7 cellular contexts compared by ENCODE assay signal in the genomic region with DNA sequence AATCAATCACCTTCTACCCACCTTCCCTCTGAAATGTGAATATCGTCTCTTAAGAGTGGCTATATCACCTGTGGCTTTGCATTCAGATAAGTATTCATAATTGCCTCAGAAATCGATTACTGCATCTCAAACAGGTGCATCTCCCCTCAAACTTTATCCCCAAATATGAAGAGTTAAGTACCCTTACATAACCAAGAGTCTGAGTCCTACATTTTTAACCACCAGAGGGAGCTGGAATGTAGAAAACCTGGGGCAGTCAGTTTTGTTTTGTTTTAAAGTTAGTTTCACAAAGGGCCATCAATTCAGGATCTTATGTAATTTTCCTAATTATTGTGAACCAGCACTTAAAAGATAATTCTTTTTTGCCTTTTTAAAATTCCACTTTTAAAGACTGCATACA. TPM values are rescaled to one million over a fixed set of nuclear protein-coding genes. Genes with fewer than 3 reads are reported as not detected.
DNase-seq lines count a peak whose midpoint lies in the region; ATAC-seq and TF ChIP-seq lines count a peak whose summit lies in the region.

No MANE protein-coding gene starts in this region.

- peaks cover 2% of the 10 kb centered on the region for H3K27me3 ChIP-seq in IMR-90 (ENCODE audit: control insufficient read depth, insufficient read depth, low read length)

- POLR2A ChIA-PET in IMR-90 (lab: Charles Lee; ENCODE audit: unreplicated experiment) = no interaction called here
- POLR2A ChIA-PET in naive thymus-derived CD8-positive, alpha-beta T cell (lab: Charles Lee) = no interaction called here

- no peak overlapping the region for H4K91ac ChIP-seq in IMR-90 (ENCODE audit: insufficient read depth, low read depth, low read length)

- H3K4me1 Mint-ChIP-seq in naive thymus-derived CD8-positive, alpha-beta T cell = peaks cover 3 to 22% (median 19%) of the 10 kb centered on the region in 4 donors
- H3K4me1 Mint-ChIP-seq in stimulated activated naive CD8-positive, alpha-beta T cell treated with anti-CD3 and anti-CD28 coated beads, Interleukin-15, amount 100 ng/mL, for 72 hours = peaks cover 33% of the 10 kb centered on the region

- H4K8ac ChIP-seq in IMR-90 (ENCODE audit: low read depth in 2 of 2, low read length in 2 of 2) = 0 out of 4 replicates have a peak overlapping the region, but pooled peaks of 1 of the 2 experiments have one; percentile 35

- H3K9ac ChIP-seq in IMR-90 (ENCODE audit: low read depth, low read length) = no peak overlapping the region

- H3K27ac ChIP-seq in IMR-90 (ENCODE audit: insufficient read depth, low read length) (no peak overlapping the region), epithelial cell of prostate (peak overlapping the region; percentile 85)

- no peaks in the 10 kb centered on the region; a peak in 1 of 4 replicates for H3K79me1 ChIP-seq in IMR-90 (ENCODE audit: low read depth in 1 of 2, low read length in 2 of 2)

- H3K27me3 Mint-ChIP-seq in naive thymus-derived CD8-positive, alpha-beta T cell = no peaks in the 10 kb centered on the region
- no peaks in the 10 kb centered on the region for H3K27me3 Mint-ChIP-seq in stimulated activated naive CD8-positive, alpha-beta T cell treated with anti-CD3 and anti-CD28 coated beads, Interleukin-15, amount 100 ng/mL, for 72 hours

- DNase-seq in EL (peak; percentile 42), IMR-90 (peak; percentile 73), epithelial cell of prostate (ENCODE audit: low read depth, low spot score) (no peak)
- DNase-seq in naive thymus-derived CD8-positive, alpha-beta T cell = peak in 5 of 10 donors; percentile 3 to 69 (median 64)
- no peak for DNase-seq in stimulated activated naive CD8-positive, alpha-beta T cell treated with anti-CD3 and anti-CD28 coated beads, Interleukin-15, amount 100 ng/mL, for 72 hours

- WGBS in IMR-90 (ENCODE audit: extremely low coverage in 2 of 2, insufficient read length in 1 of 2), 2 experiments = no CpG with 5 or more reads among the region's 2 CpGs

- H2AK9ac ChIP-seq in IMR-90 (replicated peaks; ENCODE audit: low read depth, low read length, poor library complexity) = no peak overlapping the region

- H2BK120ac ChIP-seq in IMR-90 (ENCODE audit: low read depth, low read length) = no peak overlapping the region

- TF ChIP-seq CTCF in IMR-90 (conservative IDR thresholded peaks at IDR 0.05; ENCODE audit: low read depth, low read length) = peak; percentile 80

- H3K4me1 ChIP-seq in IMR-90 (ENCODE audit: control insufficient read depth, insufficient read depth, low read length) = peaks cover 5% of the 10 kb centered on the region; the same call in 1 of the 2 replicates

- CTCF ChIA-PET in IMR-90 (lab: Yijun Ruan, JAX) = no interaction called here

- peak overlapping the region in 1 of 10 donors; percentile 15 for H3K4me3 Mint-ChIP-seq in naive thymus-derived CD8-positive, alpha-beta T cell
- no peak overlapping the region for H3K4me3 Mint-ChIP-seq in stimulated activated naive CD8-positive, alpha-beta T cell treated with anti-CD3 and anti-CD28 coated beads, Interleukin-15, amount 100 ng/mL, for 72 hours

- no TSS peak for BruUV-seq in IMR-90 (replicated peaks; lab: Mats Ljungman, UMichigan)

- peak overlapping the region; percentile 80 for H2BK5ac ChIP-seq in IMR-90 (ENCODE audit: low read depth, low read length, poor library complexity, severe bottlenecking)

- ATAC-seq in IMR-90 (ENCODE audit: low read depth) (peak; percentile 71), SK-N-SH treated with all-trans-retinoic acid at 6 μM for 48 hours (peak; percentile 83), GM21737 (IDR thresholded peaks at IDR 0.05; ENCODE audit: unreplicated experiment) (no peak)
- peak in 1 of 2 donors; percentile 54 for ATAC-seq in naive thymus-derived CD8-positive, alpha-beta T cell
- no peak for ATAC-seq in stimulated activated naive CD8-positive, alpha-beta T cell treated with anti-CD3 and anti-CD28 coated beads, Interleukin-15, amount 100 ng/mL, for 72 hours

- in situ Hi-C loops in IMR-90 (cut with MboI; ENCODE audit: low sequenced_read_pairs) = loop anchor here (5.0 to 10.0 kb wide), 2 partner anchors 89 to 704 kb away; no protein-coding TSS in a partner anchor

- peaks cover 2 to 56% (median 5%) of the 10 kb centered on the region in 3 donors for H3K36me3 Mint-ChIP-seq in naive thymus-derived CD8-positive, alpha-beta T cell

- no peak overlapping the region for H3K4me3 ChIP-seq in IMR-90 (ENCODE audit: insufficient read depth, low read depth, low read length)

- no peak overlapping the region for H3K18ac ChIP-seq in IMR-90 (ENCODE audit: low read depth, low read length)

- H4K20me1 ChIP-seq in IMR-90 (ENCODE audit: insufficient read depth, low read length) = no peaks in the 10 kb centered on the region

- no peaks in the 10 kb centered on the region for H3K9me3 ChIP-seq in IMR-90 (ENCODE audit: control insufficient read depth, insufficient read depth, low read length)

- dilution Hi-C loops in IMR-90 (cut with HindIII; ENCODE audit: low sequenced_read_pairs, unreplicated experiment) = no loop called here

- no peak overlapping the region for H3K4ac ChIP-seq in IMR-90 (ENCODE audit: low read depth, low read length)

- peaks cover 2% of the 10 kb centered on the region; the same call in 1 of the 2 replicates for H3K9me1 ChIP-seq in IMR-90 (ENCODE audit: insufficient read depth, low read length)

- no peaks in the 10 kb centered on the region for H3K36me3 ChIP-seq in IMR-90 (ENCODE audit: control insufficient read depth, insufficient read depth, low read length)

- H3K14ac ChIP-seq in IMR-90 (replicated peaks; ENCODE audit: low read depth, low read length) = no peak overlapping the region

- no peak for TF ChIP-seq POLR2A in IMR-90 (IDR thresholded peaks at IDR 0.05; ENCODE audit: low read depth, low read length)

- intact Hi-C loops in IMR-90 (cut with micrococcal nuclease) = loop anchor here (1.0 to 2.0 kb wide), 4 partner anchors 30 to 374 kb away; a partner anchor contains a TSS

- H3K23ac ChIP-seq in IMR-90 (ENCODE audit: low read depth, low read length) = no peak overlapping the region

- H3K4me2 ChIP-seq in IMR-90 (ENCODE audit: low read depth, low read length) = peak overlapping the region; percentile 28; the same call in 1 of the 2 replicates

- no peak overlapping the region for H2BK15ac ChIP-seq in IMR-90 (ENCODE audit: low read depth, low read length)

- peak overlapping the region; percentile 22 to 84 (median 66) for H3K27ac Mint-ChIP-seq in naive thymus-derived CD8-positive, alpha-beta T cell
- peak overlapping the region in 1 of 2 donors; percentile 76 for H3K27ac Mint-ChIP-seq in stimulated activated naive CD8-positive, alpha-beta T cell treated with anti-CD3 and anti-CD28 coated beads, Interleukin-15, amount 100 ng/mL, for 72 hours

- H2AK5ac ChIP-seq in IMR-90 (ENCODE audit: low read depth, low read length) = no peak overlapping the region

- H2AFZ ChIP-seq in IMR-90 (replicated peaks; ENCODE audit: low read length, poor library complexity) = no peak overlapping the region

- no peak overlapping the region for H2BK20ac ChIP-seq in IMR-90 (ENCODE audit: low read depth, low read length)

- H4K5ac ChIP-seq in IMR-90 (ENCODE audit: low read depth, low read length) = no peak overlapping the region

- no peak overlapping the region for H3K56ac ChIP-seq in IMR-90 (ENCODE audit: extremely low read depth, insufficient read depth, low read length)

- peak; percentile 73 for TF ChIP-seq RAD21 in IMR-90 (IDR thresholded peaks at IDR 0.05; ENCODE audit: low read length)

- no peaks in the 10 kb centered on the region for H3K9me3 Mint-ChIP-seq in naive thymus-derived CD8-positive, alpha-beta T cell
- H3K9me3 Mint-ChIP-seq in stimulated activated naive CD8-positive, alpha-beta T cell treated with anti-CD3 and anti-CD28 coated beads, Interleukin-15, amount 100 ng/mL, for 72 hours = no peaks in the 10 kb centered on the region

TF ChIP-seq in IMR-90, 13 proteins besides CTCF, POLR2A, EP300 and RAD21:
- TF ChIP-seq RCOR1 (IDR thresholded peaks at IDR 0.05; ENCODE audit: insufficient replicate concordance, low read length) (no peak), SMC3 (IDR thresholded peaks at IDR 0.05; ENCODE audit: low read depth, low read length) (peak; percentile 78)

TF ChIP-seq in SK-N-SH treated with all-trans-retinoic acid at 6 μM for 48 hours, 23 proteins besides CTCF, POLR2A, EP300 and RAD21 (continues in another document):
- no peak for TF ChIP-seq RARB (CRISPR knock-in tag; IDR thresholded peaks at IDR 0.05)
- no peak for TF ChIP-seq PPARA (CRISPR knock-in tag; IDR thresholded peaks at IDR 0.05; ENCODE audit: borderline replicate concordance)
- TF ChIP-seq ISL1 (CRISPR knock-in tag; IDR thresholded peaks at IDR 0.05) = no peak
- no peak for TF ChIP-seq ZNF8 (CRISPR knock-in tag; IDR thresholded peaks at IDR 0.05)
- no peak for TF ChIP-seq ZC3H10 (CRISPR knock-in tag; IDR thresholded peaks at IDR 0.05)
- TF ChIP-seq SNAI2 (CRISPR knock-in tag; IDR thresholded peaks at IDR 0.05) = no peak
- TF ChIP-seq, protein P1, sequence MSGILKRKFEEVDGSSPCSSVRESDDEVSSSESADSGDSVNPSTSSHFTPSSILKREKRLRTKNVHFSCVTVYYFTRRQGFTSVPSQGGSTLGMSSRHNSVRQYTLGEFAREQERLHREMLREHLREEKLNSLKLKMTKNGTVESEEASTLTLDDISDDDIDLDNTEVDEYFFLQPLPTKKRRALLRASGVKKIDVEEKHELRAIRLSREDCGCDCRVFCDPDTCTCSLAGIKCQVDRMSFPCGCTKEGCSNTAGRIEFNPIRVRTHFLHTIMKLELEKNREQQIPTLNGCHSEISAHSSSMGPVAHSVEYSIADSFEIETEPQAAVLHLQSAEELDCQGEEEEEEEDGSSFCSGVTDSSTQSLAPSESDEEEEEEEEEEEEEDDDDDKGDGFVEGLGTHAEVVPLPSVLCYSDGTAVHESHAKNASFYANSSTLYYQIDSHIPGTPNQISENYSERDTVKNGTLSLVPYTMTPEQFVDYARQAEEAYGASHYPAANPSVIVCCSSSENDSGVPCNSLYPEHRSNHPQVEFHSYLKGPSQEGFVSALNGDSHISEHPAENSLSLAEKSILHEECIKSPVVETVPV (CRISPR knock-in tag; IDR thresholded peaks at IDR 0.05) = no peak

RNA-seq across cellular contexts. Expression of a gene that starts 5.7 kb away (rescaled TPM):
- total RNA-seq in IMR-90 (2012; rRNA removed) = 1.4 and 2.5 TPM in 2 replicates
- 0.53 and 0.99 TPM in 2 replicates for polyA plus RNA-seq in IMR-90 (2012; rRNA removed)
- polyA plus RNA-seq in IMR-90 (2012; cell fraction: cytosol; rRNA removed) = 0.09 and 0.13 TPM in 2 replicates
- polyA plus RNA-seq in IMR-90 (2012; cell fraction: nucleus; rRNA removed; ENCODE audit: low replicate concordance) = 0.16 and 2.1 TPM in 2 replicates
- 10 to 100 TPM; 13.7 to 14.5 TPM for total RNA-seq in naive thymus-derived CD8-positive, alpha-beta T cell
- polyA plus RNA-seq in naive thymus-derived CD8-positive, alpha-beta T cell = 10 to 100 TPM in 1 of 3 donors, 1 to 10 TPM in 2; 6.2 to 11.5 (median 8.7) TPM

RNA-seq across cellular contexts. Expression of a gene that starts 30.3 kb away (rescaled TPM):
- total RNA-seq in IMR-90 (2012; rRNA removed) = 15.8 and 26.7 TPM in 2 replicates
- polyA plus RNA-seq in IMR-90 (2012; rRNA removed) = 15.6 and 22.3 TPM in 2 replicates
- 5.8 and 7.9 TPM in 2 replicates for polyA plus RNA-seq in IMR-90 (2012; cell fraction: cytosol; rRNA removed)
- 2.2 and 12.0 TPM in 2 replicates for polyA plus RNA-seq in IMR-90 (2012; cell fraction: nucleus; rRNA removed; ENCODE audit: low replicate concordance)
- total RNA-seq in naive thymus-derived CD8-positive, alpha-beta T cell = 10 to 100 TPM; 13.7 to 14.0 TPM
- 10 to 100 TPM; 15.6 to 22.1 (median 17.3) TPM for polyA plus RNA-seq in naive thymus-derived CD8-positive, alpha-beta T cell

Comparison
In these comparisons a context has a peak if more than half of its experiments do, and no peak if none do; other contexts are left out.
1. DNase-seq: peak in EL (single experiment) and IMR-90 (single experiment); none in epithelial cell of prostate (single experiment) and stimulated activated naive CD8-positive, alpha-beta T cell treated with anti-CD3 and anti-CD28 coated beads, Interleukin-15, amount 100 ng/mL, for 72 hours (0 of 2).
2. ATAC-seq: peak in IMR-90 (single experiment) and SK-N-SH treated with all-trans-retinoic acid at 6 μM for 48 hours (single experiment); none in GM21737 (single experiment) and stimulated activated naive CD8-positive, alpha-beta T cell treated with anti-CD3 and anti-CD28 coated beads, Interleukin-15, amount 100 ng/mL, for 72 hours (single experiment).